Comparison of ENCODE assay signal across 7 cellular contexts in the genomic region with DNA sequence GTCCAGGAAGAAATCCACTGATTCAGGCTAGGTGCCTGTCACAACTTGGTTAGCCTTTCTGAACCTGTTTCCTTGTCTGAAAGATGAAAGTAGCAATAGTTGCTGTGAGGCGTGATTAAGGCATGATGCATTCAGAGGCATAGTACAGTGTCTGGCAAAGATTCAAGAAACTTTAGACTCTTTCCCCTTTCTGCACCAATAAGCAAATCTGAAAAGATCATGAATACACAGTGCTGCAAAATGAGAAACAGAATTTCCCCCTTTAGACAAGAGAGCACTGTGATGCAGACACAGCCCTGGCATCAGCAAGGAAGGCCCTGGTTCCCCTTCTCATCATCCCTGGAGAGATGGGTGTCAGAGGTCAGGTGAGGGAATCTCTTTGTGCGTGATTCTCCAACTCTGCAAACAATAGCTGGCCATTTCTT. TPM values are rescaled to one million over a fixed set of nuclear protein-coding genes. Genes with fewer than 3 reads are reported as not detected.
DNase-seq lines count a peak whose midpoint lies in the region; ATAC-seq and TF ChIP-seq lines count a peak whose summit lies in the region.

No MANE protein-coding gene starts in this region.

- DNase-seq in cardiac fibroblast (ENCODE audit: low read depth in 2 of 2) = peak; percentile 73 to 83
- peak; percentile 33 for DNase-seq in pulmonary artery endothelial cell (ENCODE audit: low read depth, low spot score)
- DNase-seq in hypothalamus (lab: John Stamatoyannopoulos, UW) = no peak
- DNase-seq in NCI-H1048 (lab: John Stamatoyannopoulos, UW) = no peak
- DNase-seq in CD1c-positive myeloid dendritic cell (ENCODE audit: extremely low spot score) = no peak

- TF ChIP-seq CTCF in cardiac fibroblast (IDR thresholded peaks at IDR 0.05; ENCODE audit: low read depth, low read length) = no peak

- H3K4me3 ChIP-seq in cardiac fibroblast (replicated peaks in 1 of 2; ENCODE audit: low read depth in 2 of 2, low read length in 2 of 2) = no peak overlapping the region

- peak; percentile 45 for ATAC-seq in GM19328 (IDR thresholded peaks at IDR 0.05; ENCODE audit: unreplicated experiment)
- peak; percentile 51 for ATAC-seq in HG03175 (IDR thresholded peaks at IDR 0.05; ENCODE audit: unreplicated experiment)

RNA-seq across cellular contexts. Expression of a gene that starts 41.9 kb away (rescaled TPM):
- total RNA-seq in pulmonary artery endothelial cell = 20.4 and 34.2 TPM in 2 replicates

Comparison
In these comparisons a context has a peak if more than half of its experiments do, and no peak if none do; other contexts are left out.
1. DNase-seq: peak in cardiac fibroblast (2 of 2) and pulmonary artery endothelial cell (single experiment); none in hypothalamus (0 of 51), NCI-H1048 (single experiment) and CD1c-positive myeloid dendritic cell (single experiment).